In genomic region chr6:130697661-130698535, GRCh38 we compare ENCODE assay signal across 8 cellular contexts.
DNase-seq lines count a peak whose midpoint lies in the region; ATAC-seq, FAIRE-seq and TF ChIP-seq lines count a peak whose summit lies in the region.

No MANE protein-coding gene starts in this region.

- peak; percentile 75 for DNase-seq in DND-41
- DNase-seq in HK-2 (ENCODE audit: unreplicated experiment): peak; percentile 5
- DNase-seq in T-helper 17 cell: peak in 2 of 3 donors; percentile 11 to 28
- DNase-seq in GM12878 (ENCODE audit: low read depth, low spot score): peak; percentile 28
- peak; percentile 42 for DNase-seq in kidney tubule cell (ENCODE audit: low spot score)
- peak; percentile 10 to 40 (median 37) for DNase-seq in stimulated activated CD4-positive, alpha-beta T cell treated with anti-CD3 and anti-CD28 coated beads, TNF-alpha, amount 100 ng/mL, for 4 hours (ENCODE audit: low read depth in 3 of 3)
- DNase-seq in posterior vena cava (ENCODE audit: low spot score): no peak

- TF ChIP-seq RAD21 in GM12878 (IDR thresholded peaks at IDR 0.05; ENCODE audit: insufficient read depth, low read depth, low read length): peak; percentile 95

- no TSS peak for BruUV-seq in GM12878 (replicated peaks; lab: Mats Ljungman, UMichigan)

- SMC1A ChIA-PET in GM12878 (lab: Charles Lee; ENCODE audit: uncharacterized antibody, unreplicated experiment): interaction anchor here (0.6 to 7.3 kb wide), 74 partner anchors 11 to 650 kb away, joined by 3 to 201 read pairs (median 4); partner anchors contain the start of gene TMEM200A

- H3K4me1 Mint-ChIP-seq in T-helper 17 cell: peaks cover 10% of the 10 kb centered on the region

- no peak for TF ChIP-seq EP300 in GM12878 (IDR thresholded peaks at IDR 0.05; ENCODE audit: borderline replicate concordance in 1 of 2, control insufficient read depth in 1 of 2, low read depth in 2 of 2, low read length in 2 of 2)

- H3K27ac ChIP-seq in DND-41 (ENCODE audit: low read length) (peak overlapping the region; percentile 25; the same call in 1 of the 2 replicates), GM12878 (ENCODE audit: control insufficient read depth, insufficient read depth) (no peak overlapping the region)

- CTCF ChIA-PET in GM12878 (lab: Yijun Ruan, JAX): interaction anchor here (0.6 to 6.5 kb wide), 83 partner anchors 7 to 677 kb away, joined by 3 to 200 read pairs (median 4); partner anchors contain the start of gene TMEM200A

- RAD21 ChIA-PET in GM12878 (lab: Charles Lee; ENCODE audit: unreplicated experiment): interaction anchor here (0.5 to 3.3 kb wide), 73 partner anchors 8 to 1198 kb away, joined by 3 to 69 read pairs (median 4); partner anchors contain the start of gene TMEM200A

- H3K4me1 ChIP-seq in DND-41 (ENCODE audit: insufficient read depth, low read length) (peaks cover 27% of the 10 kb centered on the region), GM12878 (ENCODE audit: control insufficient read depth, insufficient read depth, low read length) (no peaks in the 10 kb centered on the region)

- POLR2A ChIA-PET in GM12878 (lab: Charles Lee): interaction anchor here (0.6 to 0.8 kb wide), 2 partner anchors 330 to 668 kb away, joined by 3 to 4 read pairs; no protein-coding TSS in a partner anchor

- peak; percentile 96 for ATAC-seq in DND-41 (ENCODE audit: insufficient read depth, low read depth)
- ATAC-seq in GM21367 (IDR thresholded peaks at IDR 0.05; ENCODE audit: unreplicated experiment): peak; percentile 98
- ATAC-seq in T-helper 17 cell: peak; percentile 89
- peak; percentile 99 for ATAC-seq in GM12878

- no peak overlapping the region for H3K27ac Mint-ChIP-seq in T-helper 17 cell

- H2AFZ ChIP-seq in DND-41 (ENCODE audit: low read depth, low read length) (peak overlapping the region; percentile 6; the same call in 1 of the 2 replicates), GM12878 (ENCODE audit: control insufficient read depth, low read depth, low read length) (no peak overlapping the region)

- H3K4me2 ChIP-seq in DND-41 (ENCODE audit: insufficient read depth, low read length) (no peak overlapping the region), GM12878 (ENCODE audit: control insufficient read depth, insufficient read depth) (no peak overlapping the region; the same call in 1 of the 2 replicates)

- H3K4me3 ChIP-seq in DND-41 (ENCODE audit: low read depth in 1 of 2, low read length in 2 of 2) (no peak overlapping the region), GM12878 (no peak overlapping the region)

- in situ Hi-C loops in GM12878 (cut with MboI): no loop called here

- intact Hi-C loops in GM12878 (cut with micrococcal nuclease; ENCODE audit: unreplicated experiment) (loop anchor here (1.0 to 10.0 kb wide), 6 partner anchors 76 to 643 kb away; no protein-coding TSS in a partner anchor), posterior vena cava (cut with DNase I) (loop anchor here in 1 of 2 donors (5.0 kb wide), 2 partner anchors 331 to 376 kb away; partner anchors contain the start of gene TMEM200A)

- TF ChIP-seq CTCF in DND-41 (IDR thresholded peaks at IDR 0.05; ENCODE audit: borderline replicate concordance, extremely low read depth, low read length, poor library complexity, severe bottlenecking): peak; percentile 88
- peak; percentile 71 to 81 (median 80) for TF ChIP-seq CTCF in GM12878 (IDR thresholded peaks at IDR 0.05 in 2 of 3, conservative IDR thresholded peaks at IDR 0.05 in 1 of 3; ENCODE audit: control insufficient read depth in 2 of 3, extremely low read depth in 1 of 3, insufficient read depth in 1 of 3, low read depth in 3 of 3, low read length in 3 of 3)

- H3K9ac ChIP-seq in DND-41 (ENCODE audit: low read depth, low read length) (no peak overlapping the region), GM12878 (ENCODE audit: control insufficient read depth, insufficient read depth, low read length) (no peak overlapping the region)

- no peaks in the 10 kb centered on the region for H3K36me3 ChIP-seq in DND-41 (ENCODE audit: insufficient read depth, low read length)
- H3K36me3 ChIP-seq in GM12878 (ENCODE audit: control insufficient read depth in 2 of 2, insufficient read depth in 2 of 2, low read length in 1 of 2): no peaks in the 10 kb centered on the region

- no peak for TF ChIP-seq POLR2A in GM12878 (IDR thresholded peaks at IDR 0.05; ENCODE audit: low read depth, low read length)

- H3K27me3 Mint-ChIP-seq in T-helper 17 cell: no peaks in the 10 kb centered on the region

- H3K79me2 ChIP-seq in DND-41 (ENCODE audit: insufficient read depth, low read length): no peaks in the 10 kb centered on the region
- H3K79me2 ChIP-seq in GM12878 (ENCODE audit: control insufficient read depth, insufficient read depth, low read length): no peaks in the 10 kb centered on the region

- no peaks in the 10 kb centered on the region for H3K36me3 Mint-ChIP-seq in T-helper 17 cell (ENCODE audit: low read depth)

- H3K27me3 ChIP-seq in DND-41 (ENCODE audit: insufficient read depth, low read length, poor library complexity) (no peaks in the 10 kb centered on the region), GM12878 (replicated peaks in 1 of 2; ENCODE audit: control insufficient read depth in 2 of 2, insufficient read depth in 2 of 2, low read length in 1 of 2) (no peaks in the 10 kb centered on the region)

- H3K4me3 Mint-ChIP-seq in T-helper 17 cell: no peak overlapping the region

- H3K9me3 ChIP-seq in DND-41 (ENCODE audit: insufficient read depth, low read length, severe bottlenecking) (no peaks in the 10 kb centered on the region), T-helper 17 cell (ENCODE audit: control insufficient read depth, low read length, poor library complexity, severe bottlenecking) (no peaks in the 10 kb centered on the region), GM12878 (replicated peaks; ENCODE audit: control insufficient read depth, insufficient read depth, low read length) (no peaks in the 10 kb centered on the region; the same call in 2 of the 3 replicates)

- FAIRE-seq in GM12878 (lab: Jason Lieb, UNC): no peak

- H4K20me1 ChIP-seq in DND-41 (ENCODE audit: insufficient read depth, low read length): no peaks in the 10 kb centered on the region
- H4K20me1 ChIP-seq in GM12878 (ENCODE audit: control insufficient read depth, insufficient read depth): no peaks in the 10 kb centered on the region

- WGBS in GM12878 (ENCODE audit: insufficient coverage, insufficient replicate concordance, low lambda C conversion rate, missing lambda C conversion rate): 18% methylated on average over 5 of the region's 5 CpGs

TF ChIP-seq in GM12878, 131 proteins besides CTCF, POLR2A, EP300 and RAD21 (continues in another document):
- TF ChIP-seq ZNF217 (IDR thresholded peaks at IDR 0.05) (no peak), ETV6 (conservative IDR thresholded peaks at IDR 0.05 in 1 of 2, IDR thresholded peaks at IDR 0.05 in 1 of 2; ENCODE audit: borderline replicate concordance in 1 of 2, low read depth in 1 of 2) (no peak), NR2F1 (conservative IDR thresholded peaks at IDR 0.05) (0 out of 2 replicates have a peak, but pooled peaks have one; percentile 29), RELB (IDR thresholded peaks at IDR 0.05; ENCODE audit: low read depth) (peak; percentile 18; the same call in 1 of the 2 replicates), CEBPB (IDR thresholded peaks at IDR 0.05; ENCODE audit: borderline replicate concordance in 1 of 2, low read depth in 2 of 2, low read length in 2 of 2) (no peak), STAT1 (conservative IDR thresholded peaks at IDR 0.05) (0 out of 2 replicates have a peak, but pooled peaks have one; percentile 28), SMARCA5 (IDR thresholded peaks at IDR 0.05) (peak; percentile 86), TAF1 (IDR thresholded peaks at IDR 0.05; ENCODE audit: borderline replicate concordance, low read depth, low read length) (no peak), PKNOX1 (IDR thresholded peaks at IDR 0.05) (no peak), NBN (IDR thresholded peaks at IDR 0.05) (0 out of 2 replicates have a peak, but pooled peaks have one; percentile 27)
